ENCODE assay signal across 18 cellular contexts in genomic region chr12:121708313-121709063, GRCh38. TPM values are rescaled to one million over a fixed set of nuclear protein-coding genes. Genes with fewer than 3 reads are reported as not detected.
DNase-seq lines count a peak whose midpoint lies in the region; ATAC-seq, FAIRE-seq and TF ChIP-seq lines count a peak whose summit lies in the region.
"Had no signal": no experiment of that assay in that cellular context is flagged by ENCODE, and none has a peak within 500 bp of the region (broad histone marks: within the 10 kb centered on the region; RNA-seq: fewer than 3 reads in every experiment).

No MANE protein-coding gene starts in this region.

- H3K4me1 ChIP-seq in Caco-2 (peaks cover 29% of the 10 kb centered on the region), GM12878 (ENCODE audit: control insufficient read depth, insufficient read depth, low read length) (peaks cover 17% of the 10 kb centered on the region; the same call in 1 of the 2 replicates), HAP-1 (peaks cover 7% of the 10 kb centered on the region)

- H3K36me3 ChIP-seq in Caco-2 (ENCODE audit: control insufficient read depth, insufficient read depth, low read length), result no peaks in the 10 kb centered on the region
- no peaks in the 10 kb centered on the region for H3K36me3 ChIP-seq in GM12878 (ENCODE audit: control insufficient read depth in 2 of 2, insufficient read depth in 2 of 2, low read length in 1 of 2)
- H3K36me3 ChIP-seq in HAP-1 (replicated peaks), result no peaks in the 10 kb centered on the region; the same call in 1 of the 2 replicates

- H3K36me3 Mint-ChIP-seq in Caco-2 (ENCODE audit: insufficient read depth, unreplicated experiment) (peaks cover 31% of the 10 kb centered on the region), nephron (ENCODE audit: low read depth) (no peaks in the 10 kb centered on the region)
- H3K36me3 Mint-ChIP-seq: CD14-positive monocyte had no signal

- 2% methylated on average over 7 of the region's 7 CpGs for WGBS in GM12878 (ENCODE audit: insufficient coverage, insufficient replicate concordance, low lambda C conversion rate, missing lambda C conversion rate)

- H3K4me1 Mint-ChIP-seq in Caco-2 (ENCODE audit: low read depth, unreplicated experiment) (peaks cover 17% of the 10 kb centered on the region), nephron (peaks cover 11% of the 10 kb centered on the region)

- RAD21 ChIA-PET in GM12878 (lab: Charles Lee; ENCODE audit: unreplicated experiment), result no interaction called here

- H3K27ac ChIP-seq in GM12878 (ENCODE audit: control insufficient read depth, insufficient read depth), result peak overlapping the region; percentile 3; the same call in 1 of the 2 replicates

- FAIRE-seq in GM12878 (lab: Jason Lieb, UNC), result no peak

- no peaks in the 10 kb centered on the region for H3K27me3 Mint-ChIP-seq in Caco-2 (ENCODE audit: insufficient read depth, unreplicated experiment)
- peaks cover 8% of the 10 kb centered on the region for H3K27me3 Mint-ChIP-seq in nephron (ENCODE audit: low read depth)

- no peak for TF ChIP-seq POLR2A in GM12878 (IDR thresholded peaks at IDR 0.05; ENCODE audit: low read depth, low read length)

- H3K27ac Mint-ChIP-seq in Caco-2 (ENCODE audit: unreplicated experiment) (peak overlapping the region; percentile 88), nephron (peak overlapping the region in 1 of 3 experiments; percentile 83)

- no peak overlapping the region for H2AFZ ChIP-seq in GM12878 (ENCODE audit: control insufficient read depth, low read depth, low read length)

- H3K4me2 ChIP-seq in GM12878 (ENCODE audit: control insufficient read depth, insufficient read depth), result peak overlapping the region; percentile 34; the same call in 1 of the 2 replicates

- POLR2A ChIA-PET in Caco-2 (lab: Charles Lee) (no interaction called here), GM12878 (lab: Charles Lee) (no interaction called here)

- CTCF ChIA-PET in Caco-2 (lab: Charles Lee), result interaction anchor here (0.9 kb wide), 1 partner anchor 87 kb away, joined by 3 read pairs; no protein-coding TSS in a partner anchor
- CTCF ChIA-PET in GM12878 (lab: Yijun Ruan, JAX), result interaction anchor here (0.6 kb wide), 1 partner anchor 10 kb away, joined by 3 read pairs; no protein-coding TSS in a partner anchor

- H3K4me3 Mint-ChIP-seq in Caco-2 (ENCODE audit: unreplicated experiment) (no peak overlapping the region), nephron (peak overlapping the region in 2 of 3 experiments; percentile 55 to 65)
- H3K4me3 Mint-ChIP-seq: CD14-positive monocyte had no signal

- intact Hi-C loops in Caco-2 (cut with micrococcal nuclease; ENCODE audit: unreplicated experiment), result loop anchor here (2.0 kb wide), 1 partner anchor 40 kb away; no protein-coding TSS in a partner anchor
- intact Hi-C loops in GM12878 (cut with micrococcal nuclease; ENCODE audit: unreplicated experiment), result no loop called here

- no TSS peak for BruUV-seq in Caco-2 (replicated peaks; lab: Mats Ljungman, UMichigan)
- BruUV-seq in GM12878 (replicated peaks; lab: Mats Ljungman, UMichigan), result no TSS peak

- ATAC-seq in GM12878, result no peak
- ATAC-seq in GM19452 (IDR thresholded peaks at IDR 0.05; ENCODE audit: unreplicated experiment), result no peak

- H3K4me3 ChIP-seq in Caco-2 (ENCODE audit: low read depth, low read length), result no peak overlapping the region
- H3K4me3 ChIP-seq in GM12878, result no peak overlapping the region
- no peak overlapping the region for H3K4me3 ChIP-seq in HAP-1

- no peaks in the 10 kb centered on the region for H4K20me1 ChIP-seq in GM12878 (ENCODE audit: control insufficient read depth, insufficient read depth)

- H3K27me3 ChIP-seq in Caco-2 (replicated peaks; ENCODE audit: control insufficient read depth, insufficient read depth, low read length) (no peaks in the 10 kb centered on the region), GM12878 (replicated peaks in 1 of 2; ENCODE audit: control insufficient read depth in 2 of 2, insufficient read depth in 2 of 2, low read length in 1 of 2) (no peaks in the 10 kb centered on the region), HAP-1 (ENCODE audit: low read depth) (no peaks in the 10 kb centered on the region)

- peaks cover 9% of the 10 kb centered on the region for H3K79me2 ChIP-seq in GM12878 (ENCODE audit: control insufficient read depth, insufficient read depth, low read length)

- TF ChIP-seq EP300 in GM12878 (IDR thresholded peaks at IDR 0.05; ENCODE audit: borderline replicate concordance in 1 of 2, control insufficient read depth in 1 of 2, low read depth in 2 of 2, low read length in 2 of 2), result no peak

- no peak for TF ChIP-seq CTCF in Caco-2 (IDR thresholded peaks at IDR 0.05; ENCODE audit: insufficient read depth in 1 of 2, low read depth in 1 of 2, low read length in 1 of 2, severe bottlenecking in 1 of 2, unreplicated experiment in 1 of 2)
- TF ChIP-seq CTCF in GM13977 (IDR thresholded peaks at IDR 0.05; ENCODE audit: extremely low read depth, insufficient read depth, missing control alignments), result no peak
- no peak for TF ChIP-seq CTCF in GM12878 (IDR thresholded peaks at IDR 0.05 in 2 of 3, conservative IDR thresholded peaks at IDR 0.05 in 1 of 3; ENCODE audit: control insufficient read depth in 2 of 3, extremely low read depth in 1 of 3, insufficient read depth in 1 of 3, low read depth in 3 of 3, low read length in 3 of 3)
- no peak for TF ChIP-seq CTCF in nephron (IDR thresholded peaks at IDR 0.05; ENCODE audit: unreplicated experiment in 3 of 3)

- H3K9me3 ChIP-seq in Caco-2 (peaks cover 10% of the 10 kb centered on the region), GM12878 (replicated peaks; ENCODE audit: control insufficient read depth, insufficient read depth, low read length) (no peaks in the 10 kb centered on the region), HAP-1 (no peaks in the 10 kb centered on the region)

- DNase-seq in Caco-2 (no peak), GM13977 (ENCODE audit: low spot score) (peak; percentile 29), GM12878 (ENCODE audit: low read depth, low spot score) (no peak), HAP-1 (ENCODE audit: low spot score in 2 of 2) (no peak)
- DNase-seq in activated CD4-positive, alpha-beta T cell treated with anti-CD3 and anti-CD28 coated beads, Interleukin-2, amount 50 U/mL, for 48 hours, result no peak
- DNase-seq: GF-D8, KG1, NCI-H1105 treated with DMSO at 0.1 percent for 48 hours, NCI-H1694, NCI-H2081 treated with DMSO at 0.1 percent for 48 hours, NCI-H446 treated with DMSO at 0.1 percent for 48 hours, NCI-H69, OCI-M1, RPMI8226, SIG-M5 had no signal

- no peak for TF ChIP-seq RAD21 in GM12878 (IDR thresholded peaks at IDR 0.05; ENCODE audit: insufficient read depth, low read depth, low read length)

- H3K9me3 Mint-ChIP-seq in Caco-2 (ENCODE audit: unreplicated experiment) (no peaks in the 10 kb centered on the region), nephron (peaks cover 9% of the 10 kb centered on the region)

- in situ Hi-C loops in GM13977 (cut with MboI; ENCODE audit: low pct_unique_long_range_greater_than_20kb, low sequenced_read_pairs, unreplicated experiment) (no loop called here), GM12878 (cut with MboI) (no loop called here), HAP-1 (cut with MboI; ENCODE audit: low sequenced_read_pairs) (no loop called here)

- SMC1A ChIA-PET in GM12878 (lab: Charles Lee; ENCODE audit: uncharacterized antibody, unreplicated experiment), result no interaction called here

- no peak overlapping the region for H3K9ac ChIP-seq in GM12878 (ENCODE audit: control insufficient read depth, insufficient read depth, low read length)

TF ChIP-seq in GM12878, 131 proteins besides CTCF, POLR2A, EP300 and RAD21 (continues in another document):
- TF ChIP-seq EGR1 (IDR thresholded peaks at IDR 0.05; ENCODE audit: borderline replicate concordance in 1 of 2, low read depth in 2 of 2, low read length in 2 of 2) (0 out of 3 replicates have a peak, but pooled peaks of 1 of the 2 experiments have one; percentile 12), NFIC (IDR thresholded peaks at IDR 0.05; ENCODE audit: low read depth, low read length) (0 out of 2 replicates have a peak, but pooled peaks have one; percentile 25), SMARCA5 (IDR thresholded peaks at IDR 0.05) (no peak)

RNA-seq across cellular contexts. Expression of gene TMEM120B, which starts 4.1 kb away (rescaled TPM):
- total RNA-seq in Caco-2 (2022) (15.5 and 15.9 TPM in 2 replicates), GM12878 (2014; rRNA removed) (5.8 and 6.1 TPM in 2 replicates), GM12878 (2014; rRNA removed; fragmentation: Illumina TruSeq; extraction: Trizol) (3.8 and 4.0 TPM in 2 replicates), GM12878 (2021) (9.3 and 10.4 TPM in 2 replicates)
- 27.9 and 29.7 TPM in 2 replicates for total RNA-seq in GM12878 (2013; cell fraction: nucleolus; rRNA removed)
- 3.4 TPM for polyA plus RNA-seq in GM12878 (2011; ENCODE audit: low read depth)
- polyA plus RNA-seq in GM12878 (2011; rRNA removed) (4.1 and 6.6 TPM in 2 replicates), GM12878 (2014; fragmentation: Illumina TruSeq; extraction: Trizol) (3.8 and 4.2 TPM in 2 replicates), GM12878 (2014; fragmentation: Nextera tagmentation; extraction: Ambion mirVana) (10 to 100 TPM; 11.3 to 26.2 TPM), GM12878 (2014; rRNA removed) (11.4 and 13.7 TPM in 2 replicates), GM12878 (2016; fragmentation: Nextera tagmentation; extraction: Ambion mirVana) (10 to 100 TPM in 1 of 2 experiments, 1 to 10 TPM in 1; 8.3 to 10.1 TPM)
- 4.9 and 9.7 TPM in 2 replicates for polyA plus RNA-seq in GM12878 (2011; cell fraction: cytosol; rRNA removed)
- polyA plus RNA-seq in GM12878 (2011; cell fraction: nucleus; rRNA removed), result 38.4 and 42.1 TPM in 2 replicates
- polyA plus RNA-seq in GM12878 (2012), result 6.3 and 6.8 TPM in 2 replicates
- polyA minus RNA-seq in GM12878 (2011; rRNA and poly(A)+ RNA removed), result 9.6 and 10.8 TPM in 2 replicates
- 3.2 and 4.3 TPM in 2 replicates for polyA minus RNA-seq in GM12878 (2011; cell fraction: cytosol; rRNA and poly(A)+ RNA removed)
- 5.4 and 9.6 TPM in 2 replicates for polyA minus RNA-seq in GM12878 (2011; cell fraction: nucleus; rRNA and poly(A)+ RNA removed)

RNA-seq across cellular contexts. Expression of gene MORN3, which starts 39.0 kb away (rescaled TPM):
- total RNA-seq in Caco-2 (2022) (21.8 and 36.5 TPM in 2 replicates), GM12878 (2014; rRNA removed) (0.11 and 0.17 TPM in 2 replicates), GM12878 (2014; rRNA removed; fragmentation: Illumina TruSeq; extraction: Trizol) (0.13 and 0.28 TPM in 2 replicates), GM12878 (2021) (0.15 and 0.19 TPM in 2 replicates)
- not detected in 2 replicates for total RNA-seq in GM12878 (2013; cell fraction: nucleolus; rRNA removed)
- polyA plus RNA-seq in GM12878 (2011; ENCODE audit: low read depth), result 0.21 TPM
- polyA plus RNA-seq in GM12878 (2011; rRNA removed) (0.34 and 0.37 TPM in 2 replicates), GM12878 (2014; fragmentation: Illumina TruSeq; extraction: Trizol) (0.11 and 0.18 TPM in 2 replicates), GM12878 (2014; fragmentation: Nextera tagmentation; extraction: Ambion mirVana) (under 1 TPM; 0.24 to 0.31 TPM), GM12878 (2014; rRNA removed) (0.08 and 0.11 TPM in 2 replicates), GM12878 (2016; fragmentation: Nextera tagmentation; extraction: Ambion mirVana) (under 1 TPM; 0.14 to 0.16 TPM)
- 0.16 and 0.18 TPM in 2 replicates for polyA plus RNA-seq in GM12878 (2011; cell fraction: cytosol; rRNA removed)
- 0.07 and 0.10 TPM in 2 replicates for polyA plus RNA-seq in GM12878 (2011; cell fraction: nucleus; rRNA removed)
- polyA plus RNA-seq in GM12878 (2012), result 0.27 and 0.34 TPM in 2 replicates
- polyA minus RNA-seq in GM12878 (2011; rRNA and poly(A)+ RNA removed), result not detected in 2 replicates
- polyA minus RNA-seq in GM12878 (2011; cell fraction: cytosol; rRNA and poly(A)+ RNA removed), result not detected in 2 replicates
- polyA minus RNA-seq in GM12878 (2011; cell fraction: nucleus; rRNA and poly(A)+ RNA removed), result not detected in 2 replicates
- polyA plus RNA-seq: CD14-positive monocyte had no signal

Comparison
In these comparisons a context has a peak if more than half of its experiments do, and no peak if none do; other contexts are left out.
1. RNA of gene MORN3, which starts 39.0 kb away (total RNA-seq): 21.8 to 36.5 TPM in Caco-2; 0.11 to 0.28 TPM in GM12878; every median in the first group is over 10 times any median in the second.